Comparison of ENCODE assay signal across 9 cellular contexts in the genomic region with DNA sequence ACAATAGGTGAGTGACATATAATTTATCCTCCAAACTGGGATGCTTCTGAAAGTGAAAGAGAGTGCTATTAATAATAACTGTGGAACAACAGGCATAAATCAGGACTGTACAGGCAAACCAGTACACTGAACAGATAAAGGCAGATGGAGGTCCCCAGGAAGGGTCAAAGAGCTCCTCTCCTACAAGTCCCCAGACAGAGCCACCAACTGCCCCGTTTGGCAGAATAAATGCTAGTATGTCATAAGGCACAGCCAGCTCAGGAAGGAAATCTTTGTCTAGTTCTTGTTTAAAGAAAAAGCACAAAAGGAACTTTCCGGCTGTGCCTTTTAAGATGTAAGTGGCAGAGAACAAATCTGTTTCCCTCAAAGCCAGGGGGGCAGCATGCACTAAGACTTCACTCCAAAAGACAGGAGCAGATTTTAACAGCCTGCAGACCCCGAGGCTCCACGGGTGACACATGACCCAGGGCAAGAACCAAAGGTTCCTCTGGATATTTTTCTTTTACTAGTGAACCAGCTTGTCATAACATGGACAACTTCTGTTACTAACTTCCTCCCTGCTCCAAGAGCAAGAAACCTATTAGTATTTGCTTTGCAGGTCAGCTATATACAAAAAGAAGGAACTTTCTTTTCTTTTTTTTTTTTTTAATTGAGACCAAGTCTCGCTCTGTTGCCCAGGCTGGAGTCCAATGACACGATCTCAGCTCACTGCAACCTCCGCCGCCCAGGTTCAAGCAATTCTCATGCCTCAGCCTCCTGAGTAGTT. TPM values are rescaled to one million over a fixed set of nuclear protein-coding genes. Genes with fewer than 3 reads are reported as not detected.
A peak's percentile ranks its signal among the peaks of the same experiment; 100 is the strongest.
DNase-seq lines count a peak whose midpoint lies in the region; ATAC-seq and TF ChIP-seq lines count a peak whose summit lies in the region.
"Had no signal": no experiment of that assay in that cellular context is flagged by ENCODE, and none has a peak within 500 bp of the region (broad histone marks: within the 10 kb centered on the region; RNA-seq: fewer than 3 reads in every experiment).

No MANE protein-coding gene starts in this region.

- H3K9me3 ChIP-seq in esophagus muscularis mucosa (no peaks in the 10 kb centered on the region), gastrocnemius medialis (no peaks in the 10 kb centered on the region), BE2C (no peaks in the 10 kb centered on the region)

- ATAC-seq in T-cell (replicated peaks in 1 of 4): peak in 1 of 4 experiments; percentile 26
- no peak for ATAC-seq in gastrocnemius medialis
- no peak for ATAC-seq in HG03196 (IDR thresholded peaks at IDR 0.05; ENCODE audit: unreplicated experiment)

- H3K36me3 ChIP-seq in esophagus muscularis mucosa: peaks cover 25 to 94% (median 80%) of the 10 kb centered on the region in 4 donors
- H3K36me3 ChIP-seq in gastrocnemius medialis: peaks cover 0 to 63% of the 10 kb centered on the region in 2 donors
- H3K36me3 ChIP-seq in BE2C: peaks cover 62% of the 10 kb centered on the region

- no peak overlapping the region for H3K4me3 Mint-ChIP-seq in Calu3 (ENCODE audit: low read depth, unreplicated experiment)
- H3K4me3 Mint-ChIP-seq in T-cell: peak overlapping the region; percentile 46 to 89 (median 56)

- DNase-seq in Calu3: no peak
- peak in 1 of 34 experiments; percentile 29 for DNase-seq in T-cell
- no peak for DNase-seq in esophagus muscularis mucosa (ENCODE audit: extremely low spot score)
- DNase-seq in gastrocnemius medialis: no peak
- no peak for DNase-seq in BE2C
- DNase-seq in NCI-H2081 treated with DMSO at 0.1 percent for 48 hours (lab: John Stamatoyannopoulos, UW): no peak
- DNase-seq in GM20000 (ENCODE audit: low spot score): no peak
- DNase-seq: SW 1271 had no signal

- POLR2A ChIA-PET in T-cell (lab: Charles Lee): interaction anchor here in 1 of 2 donors (0.6 kb wide), 1 partner anchor 8 kb away, joined by 3 read pairs; no protein-coding TSS in a partner anchor

- H3K27me3 Mint-ChIP-seq in Calu3 (ENCODE audit: unreplicated experiment): no peaks in the 10 kb centered on the region
- no peaks in the 10 kb centered on the region for H3K27me3 Mint-ChIP-seq in T-cell

- H3K4me1 ChIP-seq in esophagus muscularis mucosa (peaks cover 98 to 100% (median 100%) of the 10 kb centered on the region in 4 donors), gastrocnemius medialis (peaks cover 64 to 65% of the 10 kb centered on the region in 2 donors), BE2C (peaks cover 25% of the 10 kb centered on the region)

- in situ Hi-C loops in gastrocnemius medialis (cut with MboI; ENCODE audit: low sequenced_read_pairs in 4 of 4): no loop called here

- no TSS peak for BruUV-seq in Calu3 (replicated peaks; lab: Mats Ljungman, UMichigan)

- H3K4me1 Mint-ChIP-seq in Calu3 (ENCODE audit: low read depth, unreplicated experiment) (peaks cover 70% of the 10 kb centered on the region), T-cell (peaks cover 97 to 98% (median 98%) of the 10 kb centered on the region in 3 donors)

- H3K27ac Mint-ChIP-seq in Calu3 (ENCODE audit: unreplicated experiment) (peak overlapping the region; percentile 25), T-cell (peak overlapping the region; percentile 98 to 100)

- intact Hi-C loops in Calu3 (cut with micrococcal nuclease; ENCODE audit: unreplicated experiment) (no loop called here), esophagus muscularis mucosa (cut with DNase I) (no loop called here), gastrocnemius medialis (cut with DNase I; ENCODE audit: low total_unique reads) (no loop called here)

- H3K4me3 ChIP-seq in esophagus muscularis mucosa: peak overlapping the region in 1 of 4 donors; percentile 3
- no peak overlapping the region for H3K4me3 ChIP-seq in gastrocnemius medialis
- no peak overlapping the region for H3K4me3 ChIP-seq in BE2C (ENCODE audit: low read depth, low read length)

- H3K27me3 ChIP-seq in esophagus muscularis mucosa: no peaks in the 10 kb centered on the region
- no peaks in the 10 kb centered on the region for H3K27me3 ChIP-seq in gastrocnemius medialis
- H3K27me3 ChIP-seq in BE2C: no peaks in the 10 kb centered on the region

- CTCF ChIA-PET in Calu3 (lab: Charles Lee) (interaction anchor here (0.6 kb wide), 1 partner anchor 104 kb away, joined by 6 read pairs; no protein-coding TSS in a partner anchor), T-cell (lab: Charles Lee) (interaction anchor here in 1 of 2 donors (0.6 to 0.9 kb wide), 2 partner anchors 19 to 117 kb away, joined by 3 read pairs; no protein-coding TSS in a partner anchor)

- H3K36me3 Mint-ChIP-seq in Calu3 (ENCODE audit: insufficient read depth, unreplicated experiment) (peaks cover 83% of the 10 kb centered on the region), T-cell (peaks cover 63% of the 10 kb centered on the region)

- WGBS in esophagus muscularis mucosa: 37% methylated on average over 8 of the region's 8 CpGs

- no peak for TF ChIP-seq POLR2A in esophagus muscularis mucosa (IDR thresholded peaks at IDR 0.05; ENCODE audit: low read depth)
- TF ChIP-seq POLR2A in gastrocnemius medialis (IDR thresholded peaks at IDR 0.05): no peak

- TF ChIP-seq EP300 in esophagus muscularis mucosa (IDR thresholded peaks at IDR 0.05): no peak

- no peaks in the 10 kb centered on the region for H3K9me3 Mint-ChIP-seq in Calu3 (ENCODE audit: low read depth, unreplicated experiment)
- H3K9me3 Mint-ChIP-seq in T-cell: no peaks in the 10 kb centered on the region

- no peak for TF ChIP-seq CTCF in Calu3 (IDR thresholded peaks at IDR 0.05; ENCODE audit: unreplicated experiment)
- TF ChIP-seq CTCF in esophagus muscularis mucosa (IDR thresholded peaks at IDR 0.05): no peak
- TF ChIP-seq CTCF in gastrocnemius medialis (IDR thresholded peaks at IDR 0.05 in 4 of 5, conservative IDR thresholded peaks at IDR 0.05 in 1 of 5): no peak
- no peak for TF ChIP-seq CTCF in BE2C (IDR thresholded peaks at IDR 0.05; ENCODE audit: low read depth, low read length)
- no peak for TF ChIP-seq CTCF in GM20000 (IDR thresholded peaks at IDR 0.05; ENCODE audit: extremely low read depth, missing control alignments)

- H3K27ac ChIP-seq in esophagus muscularis mucosa (replicated peaks in 1 of 4) (peak overlapping the region; percentile 95 to 100 (median 98)), gastrocnemius medialis (peak overlapping the region; percentile 82 to 84 (median 84))

RNA-seq across cellular contexts. Expression of gene MYH9, which starts 50.2 kb away (rescaled TPM):
- 526 and 606 TPM in 2 replicates for total RNA-seq in Calu3 (2022)
- 1,000 to 10,000 TPM in 2 of 5 donors, 100 to 1,000 TPM in 3; 816 to 1,109 (median 896) TPM for total RNA-seq in T-cell
- total RNA-seq in esophagus muscularis mucosa: 100 to 1,000 TPM; 241 to 387 (median 358) TPM
- total RNA-seq in gastrocnemius medialis: 100 to 1,000 TPM in 3 of 4 donors, 10 to 100 TPM in 1; 38.9 to 115 (median 104) TPM
- 101 TPM for polyA plus RNA-seq in BE2C (2012; ENCODE audit: insufficient read depth, insufficient read length, low read depth)
